Comparison of ENCODE assay signal across 8 cellular contexts in genomic region chr2:9752441-9753275, GRCh38.
DNase-seq lines count a peak whose midpoint lies in the region; ATAC-seq lines count a peak whose summit lies in the region.

No MANE protein-coding gene starts in this region.

- H3K4me1 ChIP-seq in skeletal muscle satellite cell (ENCODE audit: control insufficient read depth, insufficient read depth, low read length) = peaks cover 29% of the 10 kb centered on the region

- H3K27ac ChIP-seq in SK-N-MC = no peak overlapping the region

- no peaks in the 10 kb centered on the region for H3K9me3 Mint-ChIP-seq in activated naive CD4-positive, alpha-beta T cell treated with anti-CD3 and anti-CD28 coated beads, Interleukin-2, amount 50 U/mL, for 24 hours

- no peaks in the 10 kb centered on the region for H3K36me3 Mint-ChIP-seq in activated naive CD4-positive, alpha-beta T cell treated with anti-CD3 and anti-CD28 coated beads, Interleukin-2, amount 50 U/mL, for 24 hours

- ATAC-seq in GM21576 (IDR thresholded peaks at IDR 0.05; ENCODE audit: unreplicated experiment) = peak; percentile 34

- H3K9ac ChIP-seq in SK-N-MC (ENCODE audit: insufficient read length) (peak overlapping the region; percentile 3), skeletal muscle satellite cell (ENCODE audit: low read depth, low read length) (peak overlapping the region; percentile 79)

- DNase-seq in SK-N-MC (ENCODE audit: low read depth, low spot score) (no peak), GM19240 (ENCODE audit: insufficient read length, low spot score) (no peak), NK-92 (lab: John Stamatoyannopoulos, UW; ENCODE audit: unreplicated experiment) (no peak), NCI-H82 (lab: John Stamatoyannopoulos, UW) (no peak), DMS153 treated with DMSO at 0.1 percent for 48 hours (lab: John Stamatoyannopoulos, UW; ENCODE audit: unreplicated experiment) (no peak)

- H3K36me3 ChIP-seq in SK-N-MC (ENCODE audit: insufficient read depth, low read length) (no peaks in the 10 kb centered on the region), skeletal muscle satellite cell (ENCODE audit: insufficient read depth, low read length) (no peaks in the 10 kb centered on the region)

- peaks cover 5% of the 10 kb centered on the region for H3K27me3 Mint-ChIP-seq in activated naive CD4-positive, alpha-beta T cell treated with anti-CD3 and anti-CD28 coated beads, Interleukin-2, amount 50 U/mL, for 24 hours

- H3K4me2 ChIP-seq in skeletal muscle satellite cell (ENCODE audit: low read length) = peak overlapping the region; percentile 86

- no peaks in the 10 kb centered on the region for H3K9me3 ChIP-seq in SK-N-MC (ENCODE audit: low read depth, low read length)
- no peaks in the 10 kb centered on the region for H3K9me3 ChIP-seq in skeletal muscle satellite cell (replicated peaks; ENCODE audit: low read length)

- H3K4me3 ChIP-seq in SK-N-MC (no peak overlapping the region), skeletal muscle satellite cell (ENCODE audit: low read length) (peak overlapping the region; percentile 57)

- H3K27me3 ChIP-seq in skeletal muscle satellite cell (ENCODE audit: control insufficient read depth, insufficient read depth, low read length) = peaks cover 12% of the 10 kb centered on the region

- H3K4me1 Mint-ChIP-seq in activated naive CD4-positive, alpha-beta T cell treated with anti-CD3 and anti-CD28 coated beads, Interleukin-2, amount 50 U/mL, for 24 hours = peaks cover 25% of the 10 kb centered on the region

- H3K27ac Mint-ChIP-seq in activated naive CD4-positive, alpha-beta T cell treated with anti-CD3 and anti-CD28 coated beads, Interleukin-2, amount 50 U/mL, for 24 hours = no peak overlapping the region

- H3K4me3 Mint-ChIP-seq in activated naive CD4-positive, alpha-beta T cell treated with anti-CD3 and anti-CD28 coated beads, Interleukin-2, amount 50 U/mL, for 24 hours = peak overlapping the region; percentile 79
